29 cellular contexts compared by ENCODE assay signal in the genomic region with DNA sequence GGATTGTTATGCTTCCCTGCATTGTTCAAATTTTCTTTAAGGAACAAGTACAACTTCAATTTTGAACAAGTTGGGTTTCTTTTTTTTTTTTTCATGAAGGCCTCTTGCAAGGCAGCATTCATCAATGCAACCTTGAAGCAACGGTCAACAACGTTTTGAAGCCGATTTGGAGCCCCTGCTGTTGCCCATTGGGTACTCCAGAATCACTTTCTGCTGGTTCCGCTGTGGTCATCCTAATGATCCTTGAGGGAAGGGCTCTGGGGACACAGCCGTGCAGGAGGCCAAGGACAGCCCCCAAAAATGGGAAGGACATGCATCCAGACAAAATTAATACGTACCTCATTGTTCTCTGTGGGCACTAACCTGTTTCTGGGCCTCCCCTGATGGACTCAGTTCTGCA.
"Had no signal": no experiment of that assay in that cellular context is flagged by ENCODE, and none has a peak within 500 bp of the region (broad histone marks: within the 10 kb centered on the region; RNA-seq: fewer than 3 reads in every experiment).

No MANE protein-coding gene starts in this region.

- H3K27me3 ChIP-seq: ovary, right lobe of liver, sigmoid colon, stomach, thyroid gland, tibial nerve, upper lobe of left lung, vagina had no signal

- H3K9ac ChIP-seq: parathyroid adenoma had no signal

- H3K4me3 Mint-ChIP-seq: naive thymus-derived CD4-positive, alpha-beta T cell; natural killer cell; nephron progenitor cell; neural crest cell; stimulated activated effector memory CD8-positive, alpha-beta T cell treated with anti-CD3 and anti-CD28 coated beads, Interleukin-12 subunit alpha, Interleukin-12 subunit beta, amount 100 ng/mL, for 72 hours; stimulated activated naive B cell treated with anti-CD40 and anti-IgM and Interleukin-4, amounts not matched to agents 10 μg/mL and 1 μg/mL and 100 μg/mL, for 72 hours; stimulated activated naive CD8-positive, alpha-beta T cell treated with anti-CD3 and anti-CD28 coated beads, Interleukin-15, Interleukin-2, amounts not matched to agents 100 ng/mL and 50 ng/mL, for 24 hours had no signal

- DNase-seq: naive thymus-derived CD4-positive, alpha-beta T cell; natural killer cell; nephron progenitor cell; occipital lobe; ovary; posterior cingulate gyrus; psoas muscle; right cardiac atrium; right lobe of liver; sigmoid colon; small intestine; stimulated activated CD4-positive, alpha-beta T cell treated with anti-CD3 and anti-CD28 coated beads, Interleukin-15, amount 100 ng/mL, for 24 hours; stimulated activated CD4-positive, alpha-beta T cell treated with anti-CD3 and anti-CD28 coated beads, Interleukin-2, amount 100 ng/mL, for 24 hours; stimulated activated CD4-positive, alpha-beta T cell treated with anti-CD3 and anti-CD28 coated beads, Interleukin-2, amount 100 ng/mL, for 48 hours; stimulated activated CD4-positive, alpha-beta T cell treated with anti-CD3 and anti-CD28 coated beads, Interleukin-4, amount 100 ng/mL, for 24 hours; stimulated activated naive B cell treated with anti-CD40 and anti-IgM and Interleukin-4, amounts not matched to agents 10 μg/mL and 1 μg/mL and 100 μg/mL, for 72 hours; stimulated activated naive CD4-positive, alpha-beta T cell treated with Interleukin-2 at 50 U/mL for 16 hours; stomach; thyroid gland; trophoblast cell; upper lobe of left lung had no signal

- H2AFZ ChIP-seq: parathyroid adenoma had no signal

- H3K36me3 ChIP-seq: ovary, right lobe of liver, sigmoid colon, stomach, thoracic aorta, thyroid gland, tibial nerve, upper lobe of left lung, vagina had no signal

- H3K4me1 ChIP-seq: parathyroid adenoma, psoas muscle, sigmoid colon, stomach, tibial nerve, upper lobe of left lung, vagina had no signal

- H3K27ac ChIP-seq: ovary, parathyroid adenoma, psoas muscle, right lobe of liver, sigmoid colon, stomach, thoracic aorta, thyroid gland, tibial nerve, upper lobe of left lung, vagina had no signal

- H3K4me1 Mint-ChIP-seq: nephron progenitor cell; neural crest cell; stimulated activated effector memory CD8-positive, alpha-beta T cell treated with anti-CD3 and anti-CD28 coated beads, Interleukin-12 subunit alpha, Interleukin-12 subunit beta, amount 100 ng/mL, for 72 hours; stimulated activated naive B cell treated with anti-CD40 and anti-IgM and Interleukin-4, amounts not matched to agents 10 μg/mL and 1 μg/mL and 100 μg/mL, for 72 hours had no signal

- H3K9me3 ChIP-seq: ovary, psoas muscle, right lobe of liver, sigmoid colon, stomach, thoracic aorta, thyroid gland, tibial nerve, upper lobe of left lung, vagina had no signal

- H3K79me2 ChIP-seq: parathyroid adenoma had no signal

- H3K9me3 Mint-ChIP-seq: natural killer cell; nephron progenitor cell; stimulated activated effector memory CD8-positive, alpha-beta T cell treated with anti-CD3 and anti-CD28 coated beads, Interleukin-12 subunit alpha, Interleukin-12 subunit beta, amount 100 ng/mL, for 72 hours; stimulated activated naive CD8-positive, alpha-beta T cell treated with anti-CD3 and anti-CD28 coated beads, Interleukin-15, Interleukin-2, amounts not matched to agents 100 ng/mL and 50 ng/mL, for 24 hours had no signal

- H3K27me3 Mint-ChIP-seq: stimulated activated naive CD8-positive, alpha-beta T cell treated with anti-CD3 and anti-CD28 coated beads, Interleukin-15, Interleukin-2, amounts not matched to agents 100 ng/mL and 50 ng/mL, for 24 hours had no signal

- H3K36me3 Mint-ChIP-seq: naive thymus-derived CD4-positive, alpha-beta T cell; natural killer cell; stimulated activated effector memory CD8-positive, alpha-beta T cell treated with anti-CD3 and anti-CD28 coated beads, Interleukin-12 subunit alpha, Interleukin-12 subunit beta, amount 100 ng/mL, for 72 hours; stimulated activated naive B cell treated with anti-CD40 and anti-IgM and Interleukin-4, amounts not matched to agents 10 μg/mL and 1 μg/mL and 100 μg/mL, for 72 hours had no signal

- H3K27ac Mint-ChIP-seq: naive thymus-derived CD4-positive, alpha-beta T cell; natural killer cell; nephron progenitor cell; progenitor cell of endocrine pancreas; stimulated activated effector memory CD8-positive, alpha-beta T cell treated with anti-CD3 and anti-CD28 coated beads, Interleukin-12 subunit alpha, Interleukin-12 subunit beta, amount 100 ng/mL, for 72 hours; stimulated activated naive B cell treated with anti-CD40 and anti-IgM and Interleukin-4, amounts not matched to agents 10 μg/mL and 1 μg/mL and 100 μg/mL, for 72 hours; stimulated activated naive CD8-positive, alpha-beta T cell treated with anti-CD3 and anti-CD28 coated beads, Interleukin-15, Interleukin-2, amounts not matched to agents 100 ng/mL and 50 ng/mL, for 24 hours had no signal

- ATAC-seq: naive thymus-derived CD4-positive, alpha-beta T cell; natural killer cell; psoas muscle; right cardiac atrium; right lobe of liver; stimulated activated effector memory CD8-positive, alpha-beta T cell treated with anti-CD3 and anti-CD28 coated beads, Interleukin-12 subunit alpha, Interleukin-12 subunit beta, amount 100 ng/mL, for 72 hours; stimulated activated naive B cell treated with anti-CD40 and anti-IgM and Interleukin-4, amounts not matched to agents 10 μg/mL and 1 μg/mL and 100 μg/mL, for 72 hours had no signal

- H3K4me3 ChIP-seq: ovary, psoas muscle, right lobe of liver, sigmoid colon, stomach, thoracic aorta, thyroid gland, tibial nerve, upper lobe of left lung, vagina had no signal
